ENCODE assay signal across 35 cellular contexts in the genomic region with DNA sequence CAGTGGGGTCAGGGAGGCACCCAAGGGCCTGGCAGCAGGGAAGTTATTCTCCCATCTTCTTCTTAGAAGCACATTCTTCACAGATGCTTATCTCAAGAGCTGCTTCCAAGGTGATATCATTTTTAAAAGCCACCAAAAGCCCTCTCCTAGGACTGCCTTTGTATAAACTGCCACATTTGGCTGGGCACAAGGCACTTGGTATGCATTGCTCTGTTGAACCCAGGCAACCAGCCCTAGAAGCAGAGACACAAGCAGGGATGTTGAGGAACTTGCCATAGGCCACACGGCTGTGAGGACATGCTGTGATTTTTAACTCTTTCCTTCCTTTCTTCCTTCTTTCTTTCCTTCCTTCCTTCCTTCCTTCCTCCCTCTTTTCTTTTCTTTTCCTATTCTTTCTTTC. TPM values are rescaled to one million over a fixed set of nuclear protein-coding genes. Genes with fewer than 3 reads are reported as not detected.
"Had no signal": no experiment of that assay in that cellular context is flagged by ENCODE, and none has a peak within 500 bp of the region (broad histone marks: within the 10 kb centered on the region; RNA-seq: fewer than 3 reads in every experiment).

No MANE protein-coding gene starts in this region.

- H3K4me3 Mint-ChIP-seq: activated B cell treated with CpG ODN at 0.5 μM for 24 hours; activated CD4-positive, alpha-beta memory T cell treated with anti-CD3 and anti-CD28 coated beads for 36 hours; activated CD4-positive, alpha-beta T cell treated with anti-CD3 and anti-CD28 coated beads, Interleukin-2, amount 10 ng/mL, durations not matched to agents 24 days and 14 days; activated CD8-positive, alpha-beta T cell treated with anti-CD3 and anti-CD28 coated beads for 36 hours; activated naive CD4-positive, alpha-beta T cell treated with anti-CD3 and anti-CD28 coated beads for 36 hours; activated T-cell treated with anti-CD3 and anti-CD28 coated beads, Interleukin-2, amount 50 U/mL, for 4 hours; activated T-cell treated with anti-CD3 and anti-CD28 coated beads, Interleukin-2, amount 50 U/mL, for 72 hours; activated T-helper 1 cell treated with anti-CD3 and anti-CD28 coated beads, Interleukin-12 subunit alpha, Interleukin-12 subunit beta, Interleukin-2, Interleukin-4 antibody, amounts not matched to agents 30 ng/mL and 10 ng/mL and 1 ng/mL, durations not matched to agents 14 hours and 24 hours and 36 hours; activated T-helper 17 cell treated with anti-CD3 and anti-CD28 coated beads, Interleukin-2, amount 50 U/mL, for 72 hours; T-cell; T-helper 17 cell had no signal

- H3K4me1 ChIP-seq: breast epithelium had no signal

- H3K27ac ChIP-seq: adrenal gland, body of pancreas, brain microvascular endothelial cell, breast epithelium, VCaP had no signal

- H3K27me3 ChIP-seq: adrenal gland, body of pancreas, brain microvascular endothelial cell, breast epithelium had no signal

- H3K4me1 Mint-ChIP-seq: activated B cell treated with CpG ODN at 0.5 μM for 24 hours; activated CD4-positive, alpha-beta T cell treated with anti-CD3 and anti-CD28 coated beads, Interleukin-2, amount 10 ng/mL, durations not matched to agents 24 days and 14 days; activated T-helper 17 cell treated with anti-CD3 and anti-CD28 coated beads, Interleukin-2, amount 50 U/mL, for 72 hours; T-helper 17 cell had no signal

- H3K36me3 Mint-ChIP-seq: activated CD4-positive, alpha-beta memory T cell treated with anti-CD3 and anti-CD28 coated beads for 36 hours; activated naive CD4-positive, alpha-beta T cell treated with anti-CD3 and anti-CD28 coated beads, Interleukin-2, amount 50 U/mL, for 72 hours; T-cell had no signal

- H3K4me3 ChIP-seq: adrenal gland, body of pancreas, breast epithelium had no signal

- H3K9me3 Mint-ChIP-seq: activated B cell treated with CpG ODN at 0.5 μM for 24 hours; activated CD4-positive, alpha-beta memory T cell treated with anti-CD3 and anti-CD28 coated beads for 36 hours; activated CD4-positive, alpha-beta T cell treated with anti-CD3 and anti-CD28 coated beads, Interleukin-2, amount 10 ng/mL, durations not matched to agents 24 days and 14 days; activated CD8-positive, alpha-beta T cell treated with anti-CD3 and anti-CD28 coated beads for 36 hours; activated naive CD4-positive, alpha-beta T cell treated with anti-CD3 and anti-CD28 coated beads for 36 hours; activated naive CD4-positive, alpha-beta T cell treated with anti-CD3 and anti-CD28 coated beads, Interleukin-2, amount 50 U/mL, for 72 hours; activated T-cell treated with anti-CD3 and anti-CD28 coated beads, Interleukin-2, amount 50 U/mL, for 4 hours; activated T-helper 1 cell treated with anti-CD3 and anti-CD28 coated beads, Interleukin-12 subunit alpha, Interleukin-12 subunit beta, Interleukin-2, Interleukin-4 antibody, amounts not matched to agents 30 ng/mL and 10 ng/mL and 1 ng/mL, durations not matched to agents 14 hours and 24 hours and 36 hours; activated T-helper 17 cell treated with anti-CD3 and anti-CD28 coated beads, Interleukin-2, amount 50 U/mL, for 72 hours; T-cell had no signal

- ATAC-seq: activated CD8-positive, alpha-beta T cell treated with anti-CD3 and anti-CD28 coated beads for 36 hours; activated naive CD4-positive, alpha-beta T cell treated with anti-CD3 and anti-CD28 coated beads, Interleukin-2, amount 50 U/mL, for 72 hours; activated T-cell treated with anti-CD3 and anti-CD28 coated beads, Interleukin-2, amount 50 U/mL, for 4 hours; activated T-cell treated with anti-CD3 and anti-CD28 coated beads, Interleukin-2, amount 50 U/mL, for 72 hours; activated T-helper 17 cell treated with anti-CD3 and anti-CD28 coated beads, Interleukin-2, amount 50 U/mL, for 72 hours; body of pancreas; T-cell; T-helper 17 cell had no signal

- H3K36me3 ChIP-seq: adrenal gland, brain microvascular endothelial cell, breast epithelium had no signal

- H3K9me3 ChIP-seq: adrenal gland, body of pancreas, breast epithelium had no signal

- H3K27ac Mint-ChIP-seq: activated B cell treated with CpG ODN at 0.5 μM for 24 hours; activated CD4-positive, alpha-beta memory T cell treated with anti-CD3 and anti-CD28 coated beads for 36 hours; activated CD4-positive, alpha-beta T cell treated with anti-CD3 and anti-CD28 coated beads, Interleukin-2, amount 10 ng/mL, durations not matched to agents 24 days and 14 days; activated CD8-positive, alpha-beta T cell treated with anti-CD3 and anti-CD28 coated beads for 36 hours; activated naive CD4-positive, alpha-beta T cell treated with anti-CD3 and anti-CD28 coated beads for 36 hours; activated naive CD4-positive, alpha-beta T cell treated with anti-CD3 and anti-CD28 coated beads, Interleukin-2, amount 50 U/mL, for 72 hours; activated T-cell treated with anti-CD3 and anti-CD28 coated beads, Interleukin-2, amount 50 U/mL, for 72 hours; activated T-helper 1 cell treated with anti-CD3 and anti-CD28 coated beads, Interleukin-12 subunit alpha, Interleukin-12 subunit beta, Interleukin-2, Interleukin-4 antibody, amounts not matched to agents 30 ng/mL and 10 ng/mL and 1 ng/mL, durations not matched to agents 14 hours and 24 hours and 36 hours; activated T-helper 17 cell treated with anti-CD3 and anti-CD28 coated beads, Interleukin-2, amount 50 U/mL, for 72 hours; T-cell; T-helper 17 cell had no signal

- DNase-seq: activated B cell treated with CpG ODN at 0.5 μM for 24 hours; activated CD4-positive, alpha-beta memory T cell treated with anti-CD3 and anti-CD28 coated beads for 36 hours; activated CD4-positive, alpha-beta T cell treated with anti-CD3 and anti-CD28 coated beads for 4 hours; activated CD4-positive, alpha-beta T cell treated with anti-CD3 and anti-CD28 coated beads, Interleukin-2, amount 10 ng/mL, durations not matched to agents 24 days and 14 days; activated CD4-positive, alpha-beta T cell treated with anti-CD3 and anti-CD28 coated beads, Interleukin-2, amount 50 U/mL, for 1 hour; activated CD4-positive, alpha-beta T cell treated with anti-CD3 and anti-CD28 coated beads, Interleukin-2, amount 50 U/mL, for 4 hours; activated CD4-positive, CD25-positive, alpha-beta regulatory T cell treated with anti-CD3 and anti-CD28 coated beads, Interleukin-2, amount 50 U/mL, for 72 hours; activated CD8-positive, alpha-beta memory T cell treated with anti-CD3 and anti-CD28 coated beads, Interleukin-2, amount 50 U/mL, for 4 hours; activated CD8-positive, alpha-beta T cell treated with anti-CD3 and anti-CD28 coated beads for 36 hours; activated effector memory CD4-positive, alpha-beta T cell treated with anti-CD3 and anti-CD28 coated beads, Interleukin-2, amount 50 U/mL, for 16 hours; activated gamma-delta T cell treated with Interleukin-2 at 50 U/mL for 16 hours; activated naive CD4-positive, alpha-beta T cell; activated naive CD4-positive, alpha-beta T cell treated with anti-CD3 and anti-CD28 coated beads for 36 hours; activated naive CD4-positive, alpha-beta T cell treated with anti-CD3 and anti-CD28 coated beads, Interleukin-2, amount 50 U/mL, for 16 hours; activated T-cell treated with anti-CD3 and anti-CD28 coated beads for 4 hours; activated T-cell treated with anti-CD3 and anti-CD28 coated beads, Interleukin-2, amount 50 U/mL, for 1 hour; activated T-cell treated with anti-CD3 and anti-CD28 coated beads, Interleukin-2, amount 50 U/mL, for 4 hours; activated T-cell treated with anti-CD3 and anti-CD28 coated beads, Interleukin-2, amount 50 U/mL, for 72 hours; adrenal gland; amniotic stem cell; aorta; body of pancreas; brain microvascular endothelial cell; central memory CD4-positive, alpha-beta T cell; T-cell; T-helper 17 cell; T1000 had no signal

RNA-seq across cellular contexts. Expression of a gene that starts 7.4 kb away (rescaled TPM):
- total RNA-seq: activated B cell treated with CpG ODN at 0.5 μM for 24 hours; activated CD4-positive, alpha-beta memory T cell treated with anti-CD3 and anti-CD28 coated beads for 36 hours; activated CD4-positive, alpha-beta T cell treated with anti-CD3 and anti-CD28 coated beads, Interleukin-2, amount 10 ng/mL, durations not matched to agents 24 days and 14 days; activated CD8-positive, alpha-beta memory T cell treated with anti-CD3 and anti-CD28 coated beads for 36 hours; activated CD8-positive, alpha-beta T cell treated with anti-CD3 and anti-CD28 coated beads for 36 hours; activated naive CD4-positive, alpha-beta T cell treated with anti-CD3 and anti-CD28 coated beads for 36 hours; activated naive CD4-positive, alpha-beta T cell treated with anti-CD3 and anti-CD28 coated beads, Interleukin-2, amount 50 U/mL, for 72 hours; activated T-cell treated with anti-CD3 and anti-CD28 coated beads, Interleukin-2, amount 50 U/mL, for 4 hours; activated T-cell treated with anti-CD3 and anti-CD28 coated beads, Interleukin-2, amount 50 U/mL, for 72 hours; activated T-helper 1 cell treated with anti-CD3 and anti-CD28 coated beads, Interleukin-12 subunit alpha, Interleukin-12 subunit beta, Interleukin-2, Interleukin-4 antibody, amounts not matched to agents 30 ng/mL and 10 ng/mL and 1 ng/mL, durations not matched to agents 14 hours and 24 hours and 36 hours; activated T-helper 17 cell treated with anti-CD3 and anti-CD28 coated beads, Interleukin-2, amount 50 U/mL, for 72 hours; T-helper 1 cell treated with Interleukin-12 subunit alpha and Interleukin-12 subunit beta and Interleukin-4 antibody, amounts not matched to agents 30 ng/mL and 1 ng/mL, for 36 hours; T-helper 17 cell; T-helper 2 cell treated with Interferon-gamma antibody and Interleukin-4, amounts not matched to agents 100 ng/mL and 5 ng/mL, for 36 hours had no signal
